ENCODE assay signal across 25 cellular contexts in genomic region chr1:2781627-2782026, GRCh38. TPM values are rescaled to one million over a fixed set of nuclear protein-coding genes. Genes with fewer than 3 reads are reported as not detected.
"Had no signal": no experiment of that assay in that cellular context is flagged by ENCODE, and none has a peak within 500 bp of the region (broad histone marks: within the 10 kb centered on the region; RNA-seq: fewer than 3 reads in every experiment).

No MANE protein-coding gene starts in this region.

- ATAC-seq: effector memory CD8-positive, alpha-beta T cell; esophagus mucosa; gastrocnemius medialis; heart right ventricle; left cardiac atrium; left lung; left ventricle myocardium superior; lower lobe of right lung; mucosa of descending colon; naive thymus-derived CD4-positive, alpha-beta T cell had no signal

- H3K4me3 ChIP-seq: colonic mucosa, esophagus squamous epithelium, gastrocnemius medialis, heart right ventricle, left lung, lower lobe of right lung, mucosa of descending colon had no signal

- H3K4me1 ChIP-seq: colonic mucosa, esophagus squamous epithelium, gastrocnemius medialis, heart right ventricle, left lung, lower lobe of right lung had no signal

- H3K27me3 ChIP-seq: colonic mucosa had no signal

- H3K9me3 ChIP-seq: colonic mucosa had no signal

- H3K27ac ChIP-seq: colonic mucosa, epithelial cell of prostate, esophagus squamous epithelium, gastrocnemius medialis, heart right ventricle, left lung, lower lobe of right lung had no signal

- FAIRE-seq: endometrium, islet of Langerhans, keratinocyte had no signal

- H3K36me3 ChIP-seq: colonic mucosa, esophagus squamous epithelium, gastrocnemius medialis, heart right ventricle, left lung, lower lobe of right lung had no signal

- DNase-seq: colonic mucosa; cortex of kidney; effector CD8-positive, alpha-beta T cell; effector memory CD8-positive, alpha-beta T cell; endodermal cell; erythroblast; esophagus squamous epithelium; foreskin fibroblast; foreskin melanocyte; gastrocnemius medialis; glutamatergic neuron; heart right ventricle; hippocampal formation; left cardiac atrium; left lung; left ventricle myocardium superior; lower lobe of right lung; mesenchymal stem cell; mucosa of descending colon; naive thymus-derived CD4-positive, alpha-beta T cell had no signal

RNA-seq across cellular contexts. Expression of gene TTC34, which starts 19.9 kb away (rescaled TPM):
- total RNA-seq: gastrocnemius medialis had no signal
